ENCODE assay signal across 8 cellular contexts in genomic region chr17:50863931-50864330, GRCh38. TPM values are rescaled to one million over a fixed set of nuclear protein-coding genes. Genes with fewer than 3 reads are reported as not detected.
DNase-seq lines count a peak whose midpoint lies in the region; ATAC-seq, FAIRE-seq and TF ChIP-seq lines count a peak whose summit lies in the region.

No MANE protein-coding gene starts in this region.

- DNase-seq in T-helper 2 cell treated with Interferon-gamma antibody and Interleukin-4, amounts not matched to agents 5 μg/mL and 100 μg/mL, for 36 hours (ENCODE audit: low spot score): no peak
- DNase-seq in T-helper 2 cell: no peak
- no peak for DNase-seq in activated naive CD8-positive, alpha-beta T cell treated with anti-CD3 and anti-CD28 coated beads, Interleukin-2, amount 50 U/mL, for 24 hours
- no peak for DNase-seq in keratinocyte (ENCODE audit: low read depth, low spot score)
- no peak for DNase-seq in substantia nigra (lab: John Stamatoyannopoulos, UW)
- DNase-seq in COR-L47 (lab: John Stamatoyannopoulos, UW): no peak
- no peak for DNase-seq in KBM-7
- no peak for DNase-seq in COLO829 (ENCODE audit: low spot score)

- dilution Hi-C loops in keratinocyte (cut with MboI; ENCODE audit: extremely low pct_ligation_motif_present, low sequenced_read_pairs): loop anchor here (25.0 kb wide), 1 partner anchor 98 kb away; no protein-coding TSS in a partner anchor

- H3K9ac ChIP-seq in keratinocyte (ENCODE audit: control insufficient read depth, extremely low read depth, insufficient read depth, low read length): peak overlapping the region; percentile 97

- no peaks in the 10 kb centered on the region for H3K9me1 ChIP-seq in keratinocyte (ENCODE audit: control insufficient read depth, extremely low read depth, insufficient read depth, low read length)

- H3K27me3 ChIP-seq in keratinocyte (ENCODE audit: control insufficient read depth, extremely low read depth, insufficient read depth, low read length): no peaks in the 10 kb centered on the region

- H3K9me3 ChIP-seq in keratinocyte (ENCODE audit: control insufficient read depth, low read depth, low read length): no peaks in the 10 kb centered on the region

- peaks cover 7 to 14% of the 10 kb centered on the region in 2 experiments for H3K36me3 ChIP-seq in keratinocyte (ENCODE audit: control insufficient read depth in 2 of 2, extremely low read depth in 1 of 2, insufficient read depth in 2 of 2, low read length in 2 of 2)

- H4K20me1 ChIP-seq in keratinocyte (ENCODE audit: control insufficient read depth, extremely low read depth, insufficient read depth, low read length): peaks cover 20% of the 10 kb centered on the region

- no peak overlapping the region for H2AFZ ChIP-seq in keratinocyte (ENCODE audit: control insufficient read depth, low read length)

- peaks cover 20% of the 10 kb centered on the region for H3K36me3 Mint-ChIP-seq in T-helper 2 cell treated with Interferon-gamma antibody and Interleukin-4, amounts not matched to agents 5 μg/mL and 100 μg/mL, for 36 hours (ENCODE audit: low read depth)
- peaks cover 22% of the 10 kb centered on the region for H3K36me3 Mint-ChIP-seq in activated naive CD8-positive, alpha-beta T cell treated with anti-CD3 and anti-CD28 coated beads, Interleukin-2, amount 50 U/mL, for 24 hours (ENCODE audit: low read depth)

- TF ChIP-seq CTCF in keratinocyte (optimal IDR thresholded peaks at IDR 0.05 in 1 of 3, IDR thresholded peaks at IDR 0.05 in 1 of 3, conservative IDR thresholded peaks at IDR 0.05 in 1 of 3; ENCODE audit: extremely low read depth in 1 of 3, insufficient read depth in 2 of 3, low read length in 3 of 3): no peak

- ATAC-seq in activated naive CD8-positive, alpha-beta T cell treated with anti-CD3 and anti-CD28 coated beads, Interleukin-2, amount 50 U/mL, for 24 hours: no peak

- peak overlapping the region; percentile 94 for H3K4me2 ChIP-seq in keratinocyte (ENCODE audit: control insufficient read depth, extremely low read depth, insufficient read depth, low read depth, low read length)

- H3K4me1 Mint-ChIP-seq in T-helper 2 cell treated with Interferon-gamma antibody and Interleukin-4, amounts not matched to agents 5 μg/mL and 100 μg/mL, for 36 hours (ENCODE audit: low read depth): peaks cover 34% of the 10 kb centered on the region
- peaks cover 56% of the 10 kb centered on the region for H3K4me1 Mint-ChIP-seq in activated naive CD8-positive, alpha-beta T cell treated with anti-CD3 and anti-CD28 coated beads, Interleukin-2, amount 50 U/mL, for 24 hours

- H3K27me3 Mint-ChIP-seq in T-helper 2 cell treated with Interferon-gamma antibody and Interleukin-4, amounts not matched to agents 5 μg/mL and 100 μg/mL, for 36 hours (ENCODE audit: low read depth): peaks cover 2% of the 10 kb centered on the region
- H3K27me3 Mint-ChIP-seq in activated naive CD8-positive, alpha-beta T cell treated with anti-CD3 and anti-CD28 coated beads, Interleukin-2, amount 50 U/mL, for 24 hours: peaks cover 2% of the 10 kb centered on the region

- H3K27ac ChIP-seq in keratinocyte (ENCODE audit: control insufficient read depth, insufficient read depth, low read length) (peak overlapping the region; percentile 92), substantia nigra (ENCODE audit: low read depth, low read length, poor library complexity, severe bottlenecking) (peak overlapping the region; percentile 49)

- in situ Hi-C loops in KBM-7 (cut with MboI; ENCODE audit: low pct_unique_long_range_greater_than_20kb, low sequenced_read_pairs): no loop called here

- H3K27ac Mint-ChIP-seq in T-helper 2 cell treated with Interferon-gamma antibody and Interleukin-4, amounts not matched to agents 5 μg/mL and 100 μg/mL, for 36 hours: no peak overlapping the region
- H3K27ac Mint-ChIP-seq in activated naive CD8-positive, alpha-beta T cell treated with anti-CD3 and anti-CD28 coated beads, Interleukin-2, amount 50 U/mL, for 24 hours: peak overlapping the region; percentile 99

- peaks cover 34% of the 10 kb centered on the region for H3K79me2 ChIP-seq in keratinocyte (ENCODE audit: control insufficient read depth, insufficient read depth, low read length)

- H3K4me1 ChIP-seq in keratinocyte (ENCODE audit: control insufficient read depth, extremely low read depth, insufficient read depth, low read length): peaks cover 31% of the 10 kb centered on the region

- no peaks in the 10 kb centered on the region for H3K9me3 Mint-ChIP-seq in T-helper 2 cell treated with Interferon-gamma antibody and Interleukin-4, amounts not matched to agents 5 μg/mL and 100 μg/mL, for 36 hours
- no peaks in the 10 kb centered on the region for H3K9me3 Mint-ChIP-seq in activated naive CD8-positive, alpha-beta T cell treated with anti-CD3 and anti-CD28 coated beads, Interleukin-2, amount 50 U/mL, for 24 hours

- peak overlapping the region; percentile 100 for H3K4me3 Mint-ChIP-seq in T-helper 2 cell treated with Interferon-gamma antibody and Interleukin-4, amounts not matched to agents 5 μg/mL and 100 μg/mL, for 36 hours
- peak overlapping the region; percentile 100 for H3K4me3 Mint-ChIP-seq in activated naive CD8-positive, alpha-beta T cell treated with anti-CD3 and anti-CD28 coated beads, Interleukin-2, amount 50 U/mL, for 24 hours

- H3K4me3 ChIP-seq in keratinocyte (ENCODE audit: control insufficient read depth in 2 of 3, extremely low read depth in 1 of 3, insufficient read depth in 2 of 3, low read depth in 1 of 3, low read length in 3 of 3): peak overlapping the region; percentile 72 to 99 (median 98)

- no peak for FAIRE-seq in keratinocyte (lab: Jason Lieb, UNC)

RNA-seq across cellular contexts. Expression of gene TOB1, which starts 2.2 kb away (rescaled TPM):
- 59.5 to 73.3 TPM (median 64.4 TPM) in 3 replicates for polyA plus RNA-seq in keratinocyte
- 97.4 TPM for polyA plus RNA-seq in keratinocyte (2011; ENCODE audit: low read depth)
- polyA plus RNA-seq in keratinocyte (2011; cell fraction: cytosol; rRNA removed): 43.7 and 59.1 TPM in 2 replicates
- 146 and 173 TPM in 2 replicates for polyA plus RNA-seq in keratinocyte (2011; cell fraction: nucleus; rRNA removed)
- 94.3 and 311 TPM in 2 replicates for polyA plus RNA-seq in keratinocyte (2012; ENCODE audit: low replicate concordance)
- polyA minus RNA-seq in keratinocyte: 84.2 to 122 TPM (median 105 TPM) in 3 replicates
- 108 TPM for polyA minus RNA-seq in keratinocyte (2011; cell fraction: cytosol; rRNA and poly(A)+ RNA removed)
- polyA minus RNA-seq in keratinocyte (2011; cell fraction: nucleus; rRNA and poly(A)+ RNA removed): 181 and 201 TPM in 2 replicates

RNA-seq across cellular contexts. Expression of gene WFIKKN2, which starts 28.5 kb away (rescaled TPM):
- polyA plus RNA-seq in keratinocyte: not detected in 3 replicates
- not detected for polyA plus RNA-seq in keratinocyte (2011; ENCODE audit: low read depth)
- not detected in 2 replicates for polyA plus RNA-seq in keratinocyte (2011; cell fraction: cytosol; rRNA removed)
- not detected in 2 replicates for polyA plus RNA-seq in keratinocyte (2011; cell fraction: nucleus; rRNA removed)
- polyA plus RNA-seq in keratinocyte (2012; ENCODE audit: low replicate concordance): not detected in 2 replicates
- not detected in 3 replicates for polyA minus RNA-seq in keratinocyte
- not detected for polyA minus RNA-seq in keratinocyte (2011; cell fraction: cytosol; rRNA and poly(A)+ RNA removed)
- not detected in 2 replicates for polyA minus RNA-seq in keratinocyte (2011; cell fraction: nucleus; rRNA and poly(A)+ RNA removed)
